ENCODE assay signal across 14 cellular contexts in the genomic region with DNA sequence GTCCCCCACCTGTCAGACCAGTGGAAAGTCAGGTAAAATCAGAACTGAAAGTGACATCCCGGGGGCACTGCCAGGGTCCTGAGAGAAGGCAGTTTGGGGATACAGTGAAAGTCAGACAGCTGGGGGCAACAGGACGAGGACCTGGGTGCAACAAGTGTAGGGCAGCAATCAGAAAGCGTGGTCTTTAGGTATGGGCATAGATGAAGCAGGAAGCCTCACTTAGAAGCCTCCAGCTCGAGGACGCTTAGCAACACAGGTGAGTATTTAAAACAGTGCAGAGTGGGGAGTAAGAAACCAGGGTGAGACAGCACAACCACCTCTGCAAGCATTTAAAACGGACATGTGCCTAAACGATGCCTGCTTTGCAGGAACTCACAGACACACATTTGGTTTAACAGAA.
A peak's percentile ranks its signal among the peaks of the same experiment; 100 is the strongest.
DNase-seq lines count a peak whose midpoint lies in the region; ATAC-seq and TF ChIP-seq lines count a peak whose summit lies in the region.
"Had no signal": no experiment of that assay in that cellular context is flagged by ENCODE, and none has a peak within 500 bp of the region (broad histone marks: within the 10 kb centered on the region; RNA-seq: fewer than 3 reads in every experiment).

No MANE protein-coding gene starts in this region.

- peak overlapping the region; percentile 36; the same call in 1 of the 2 replicates for H2BK120ac ChIP-seq in IMR-90 (ENCODE audit: low read depth, low read length)

- 90% methylated on average over 2 of the region's 7 CpGs; no CpG with 5 or more reads in 1 of the 2 experiments for WGBS in IMR-90 (ENCODE audit: extremely low coverage in 2 of 2, insufficient read length in 1 of 2), 2 experiments

- intact Hi-C loops in IMR-90 (cut with micrococcal nuclease) = loop anchor here (10.0 kb wide), 2 partner anchors 1009 to 1239 kb away; no protein-coding TSS in a partner anchor
- intact Hi-C loops in OCI-LY7 (cut with micrococcal nuclease; ENCODE audit: unreplicated experiment) = loop anchor here (10.0 kb wide), 1 partner anchor 1239 kb away; no protein-coding TSS in a partner anchor

- H3K27ac ChIP-seq in BLaER1 = no peak overlapping the region
- H3K27ac ChIP-seq in IMR-90 (ENCODE audit: insufficient read depth, low read length) = no peak overlapping the region
- H3K27ac ChIP-seq in OCI-LY7 (ENCODE audit: low read depth, low read length, poor library complexity, severe bottlenecking) = no peak overlapping the region
- H3K27ac ChIP-seq in osteoblast (ENCODE audit: low read depth, low read length) = no peak overlapping the region

- H3K14ac ChIP-seq in IMR-90 (replicated peaks; ENCODE audit: low read depth, low read length) = no peak overlapping the region

- no peak overlapping the region for H2AK5ac ChIP-seq in IMR-90 (ENCODE audit: low read depth, low read length)

- H3K9me1 ChIP-seq in IMR-90 (ENCODE audit: insufficient read depth, low read length) = peaks cover 7% of the 10 kb centered on the region; the same call in 1 of the 2 replicates

- H3K9me3 ChIP-seq in BLaER1 (no peaks in the 10 kb centered on the region), IMR-90 (ENCODE audit: control insufficient read depth, insufficient read depth, low read length) (no peaks in the 10 kb centered on the region), OCI-LY7 (ENCODE audit: low read length) (no peaks in the 10 kb centered on the region), osteoblast (ENCODE audit: low read depth, low read length) (no peaks in the 10 kb centered on the region)

- peak overlapping the region; percentile 55 for H2AFZ ChIP-seq in IMR-90 (replicated peaks; ENCODE audit: low read length, poor library complexity)
- H2AFZ ChIP-seq in OCI-LY7 (ENCODE audit: low read length) = peak overlapping the region; percentile 79
- no peak overlapping the region for H2AFZ ChIP-seq in osteoblast (ENCODE audit: low read length)

- H3K36me3 ChIP-seq in BLaER1 = no peaks in the 10 kb centered on the region
- H3K36me3 ChIP-seq in IMR-90 (ENCODE audit: control insufficient read depth, insufficient read depth, low read length) = no peaks in the 10 kb centered on the region
- H3K36me3 ChIP-seq in OCI-LY7 (ENCODE audit: insufficient read depth, low read length) = no peaks in the 10 kb centered on the region
- H3K36me3 ChIP-seq in osteoblast (ENCODE audit: insufficient read depth, low read length) = no peaks in the 10 kb centered on the region

- CTCF ChIA-PET in IMR-90 (lab: Yijun Ruan, JAX) = interaction anchor here (0.7 kb wide), 2 partner anchors 21 to 204 kb away, joined by 3 to 6 read pairs; no protein-coding TSS in a partner anchor
- CTCF ChIA-PET in OCI-LY7 (lab: Charles Lee; ENCODE audit: unreplicated experiment) = no interaction called here

- no peak overlapping the region for H4K8ac ChIP-seq in IMR-90 (ENCODE audit: low read depth in 2 of 2, low read length in 2 of 2)

- POLR2A ChIA-PET in IMR-90 (lab: Charles Lee; ENCODE audit: unreplicated experiment) (no interaction called here), OCI-LY7 (lab: Charles Lee) (interaction anchor here (0.9 to 1.0 kb wide), 2 partner anchors 11 to 162 kb away, joined by 3 to 5 read pairs; no protein-coding TSS in a partner anchor)

- DNase-seq in NCI-H1417 (lab: John Stamatoyannopoulos, UW) = peak in 2 of 3 experiments; percentile 30 to 65
- no peak for DNase-seq in NCI-H1417 treated with DMSO at 0.1 percent for 48 hours (lab: John Stamatoyannopoulos, UW)
- DNase-seq in IMR-90 = no peak
- peak; percentile 62 for DNase-seq in OCI-LY7 (ENCODE audit: low spot score)
- no peak for DNase-seq in UCSD-AML1 (lab: John Stamatoyannopoulos, UW; ENCODE audit: unreplicated experiment)
- no peak for DNase-seq in osteoblast (ENCODE audit: insufficient read length, low spot score, missing footprints)
- no peak for DNase-seq in NOMO-1 treated with dmso at 0.1 percent for 144 hours (lab: John Stamatoyannopoulos, UW; ENCODE audit: unreplicated experiment)
- DNase-seq: Calu3, H9, MV-4-11, NCI-H1436 treated with DMSO at 0.1 percent for 48 hours, NCI-H2171, NCI-H524 had no signal

- no peaks in the 10 kb centered on the region for H3K79me1 ChIP-seq in IMR-90 (ENCODE audit: low read depth in 1 of 2, low read length in 2 of 2)

- no peak for TF ChIP-seq POLR2A in IMR-90 (IDR thresholded peaks at IDR 0.05; ENCODE audit: low read depth, low read length)

- TF ChIP-seq CTCF in IMR-90 (conservative IDR thresholded peaks at IDR 0.05; ENCODE audit: low read depth, low read length) (no peak), OCI-LY7 (conservative IDR thresholded peaks at IDR 0.05; ENCODE audit: low read length) (no peak), osteoblast (IDR thresholded peaks at IDR 0.05; ENCODE audit: extremely low read depth, low read depth, low read length) (no peak)

- H4K5ac ChIP-seq in IMR-90 (ENCODE audit: low read depth, low read length) = no peak overlapping the region

- in situ Hi-C loops in IMR-90 (cut with MboI; ENCODE audit: low sequenced_read_pairs) = loop anchor here (25.0 kb wide), 2 partner anchors 981 to 1231 kb away; no protein-coding TSS in a partner anchor

- no TSS peak for BruUV-seq in IMR-90 (replicated peaks; lab: Mats Ljungman, UMichigan)
- no TSS peak for BruUV-seq in OCI-LY7 (replicated peaks; lab: Mats Ljungman, UMichigan)

- no peak overlapping the region for H3K56ac ChIP-seq in IMR-90 (ENCODE audit: extremely low read depth, insufficient read depth, low read length)

- H3K4ac ChIP-seq in IMR-90 (ENCODE audit: low read depth, low read length) = no peak overlapping the region

- no peak overlapping the region for H3K23ac ChIP-seq in IMR-90 (ENCODE audit: low read depth, low read length)

- no peak overlapping the region for H3K9ac ChIP-seq in BLaER1
- no peak overlapping the region for H3K9ac ChIP-seq in IMR-90 (ENCODE audit: low read depth, low read length)

- H3K4me3 ChIP-seq in BLaER1 (no peak overlapping the region), IMR-90 (ENCODE audit: insufficient read depth, low read depth, low read length) (no peak overlapping the region), OCI-LY7 (ENCODE audit: low read depth, low read length, poor library complexity, severe bottlenecking) (peak overlapping the region; percentile 35), osteoblast (ENCODE audit: insufficient read depth, low read length) (no peak overlapping the region)

- H3K27me3 ChIP-seq in BLaER1 = no peaks in the 10 kb centered on the region
- H3K27me3 ChIP-seq in IMR-90 (ENCODE audit: control insufficient read depth, insufficient read depth, low read length) = no peaks in the 10 kb centered on the region; the same call in 1 of the 2 replicates
- H3K27me3 ChIP-seq in osteoblast (ENCODE audit: insufficient read depth, low read length) = peaks cover 4% of the 10 kb centered on the region

- dilution Hi-C loops in IMR-90 (cut with HindIII; ENCODE audit: low sequenced_read_pairs, unreplicated experiment) = no loop called here

- H3K4me2 ChIP-seq in BLaER1 (peak overlapping the region; percentile 30; the same call in 1 of the 2 replicates), IMR-90 (ENCODE audit: low read depth, low read length) (no peak overlapping the region), OCI-LY7 (ENCODE audit: low read length) (peak overlapping the region; percentile 69), osteoblast (ENCODE audit: insufficient read depth, low read length) (no peak overlapping the region)

- H3K4me1 ChIP-seq in BLaER1 = peaks cover 69% of the 10 kb centered on the region
- H3K4me1 ChIP-seq in IMR-90 (ENCODE audit: control insufficient read depth, insufficient read depth, low read length) = peaks cover 7% of the 10 kb centered on the region
- peaks cover 64% of the 10 kb centered on the region for H3K4me1 ChIP-seq in OCI-LY7 (ENCODE audit: insufficient read depth, low read length, poor library complexity, severe bottlenecking)
- no peaks in the 10 kb centered on the region for H3K4me1 ChIP-seq in osteoblast (ENCODE audit: insufficient read depth, low read length)

- no peaks in the 10 kb centered on the region for H4K20me1 ChIP-seq in BLaER1
- no peaks in the 10 kb centered on the region for H4K20me1 ChIP-seq in IMR-90 (ENCODE audit: insufficient read depth, low read length)
- no peaks in the 10 kb centered on the region for H4K20me1 ChIP-seq in OCI-LY7 (ENCODE audit: insufficient read depth, low read length)
- H4K20me1 ChIP-seq in osteoblast (ENCODE audit: insufficient read depth, low read length) = no peaks in the 10 kb centered on the region

- TF ChIP-seq RAD21 in IMR-90 (IDR thresholded peaks at IDR 0.05; ENCODE audit: low read length) = no peak

- H2BK5ac ChIP-seq in IMR-90 (ENCODE audit: low read depth, low read length, poor library complexity, severe bottlenecking) = no peak overlapping the region

- H3K9me2 ChIP-seq in OCI-LY7 (ENCODE audit: insufficient read depth, low read length) = no peaks in the 10 kb centered on the region

- H3K79me2 ChIP-seq in OCI-LY7 (ENCODE audit: insufficient read depth, low read depth, low read length) (no peaks in the 10 kb centered on the region), osteoblast (ENCODE audit: insufficient read depth, low read length) (no peaks in the 10 kb centered on the region)

- H2BK15ac ChIP-seq in IMR-90 (ENCODE audit: low read depth, low read length) = peak overlapping the region; percentile 48; the same call in 1 of the 3 replicates

- no peak overlapping the region for H3K18ac ChIP-seq in IMR-90 (ENCODE audit: low read depth, low read length)

- no peak overlapping the region for H4K91ac ChIP-seq in IMR-90 (ENCODE audit: insufficient read depth, low read depth, low read length)

- no peak for ATAC-seq in IMR-90 (ENCODE audit: low read depth)

- no peak overlapping the region for H2AK9ac ChIP-seq in IMR-90 (replicated peaks; ENCODE audit: low read depth, low read length, poor library complexity)

- no peak overlapping the region; the same call in 1 of the 2 replicates for H2BK20ac ChIP-seq in IMR-90 (ENCODE audit: low read depth, low read length)

TF ChIP-seq in IMR-90, 13 proteins besides CTCF, POLR2A, EP300 and RAD21 (continues in another document):
- TF ChIP-seq SMC3 (IDR thresholded peaks at IDR 0.05; ENCODE audit: low read depth, low read length) (no peak), MAZ (IDR thresholded peaks at IDR 0.05; ENCODE audit: borderline replicate concordance, low read depth, low read length) (no peak), RCOR1 (IDR thresholded peaks at IDR 0.05; ENCODE audit: insufficient replicate concordance, low read length) (no peak), ELK1 (IDR thresholded peaks at IDR 0.05; ENCODE audit: borderline replicate concordance, low read depth, low read length) (no peak), BHLHE40 (IDR thresholded peaks at IDR 0.05; ENCODE audit: low read depth, low read length) (no peak)

Comparison
In these comparisons a context has a peak if more than half of its experiments do, and no peak if none do; other contexts are left out.
1. DNase-seq: peak in NCI-H1417 (2 of 3) and OCI-LY7 (single experiment); none in NCI-H1417 treated with DMSO at 0.1 percent for 48 hours (single experiment), IMR-90 (single experiment), UCSD-AML1 (single experiment), osteoblast (single experiment) and NOMO-1 treated with dmso at 0.1 percent for 144 hours (single experiment).
2. H3K4me2 ChIP-seq: peak in BLaER1 (single experiment) and OCI-LY7 (single experiment); none in IMR-90 (single experiment) and osteoblast (single experiment).